Comparison of ENCODE assay signal across 9 cellular contexts in the genomic region with DNA sequence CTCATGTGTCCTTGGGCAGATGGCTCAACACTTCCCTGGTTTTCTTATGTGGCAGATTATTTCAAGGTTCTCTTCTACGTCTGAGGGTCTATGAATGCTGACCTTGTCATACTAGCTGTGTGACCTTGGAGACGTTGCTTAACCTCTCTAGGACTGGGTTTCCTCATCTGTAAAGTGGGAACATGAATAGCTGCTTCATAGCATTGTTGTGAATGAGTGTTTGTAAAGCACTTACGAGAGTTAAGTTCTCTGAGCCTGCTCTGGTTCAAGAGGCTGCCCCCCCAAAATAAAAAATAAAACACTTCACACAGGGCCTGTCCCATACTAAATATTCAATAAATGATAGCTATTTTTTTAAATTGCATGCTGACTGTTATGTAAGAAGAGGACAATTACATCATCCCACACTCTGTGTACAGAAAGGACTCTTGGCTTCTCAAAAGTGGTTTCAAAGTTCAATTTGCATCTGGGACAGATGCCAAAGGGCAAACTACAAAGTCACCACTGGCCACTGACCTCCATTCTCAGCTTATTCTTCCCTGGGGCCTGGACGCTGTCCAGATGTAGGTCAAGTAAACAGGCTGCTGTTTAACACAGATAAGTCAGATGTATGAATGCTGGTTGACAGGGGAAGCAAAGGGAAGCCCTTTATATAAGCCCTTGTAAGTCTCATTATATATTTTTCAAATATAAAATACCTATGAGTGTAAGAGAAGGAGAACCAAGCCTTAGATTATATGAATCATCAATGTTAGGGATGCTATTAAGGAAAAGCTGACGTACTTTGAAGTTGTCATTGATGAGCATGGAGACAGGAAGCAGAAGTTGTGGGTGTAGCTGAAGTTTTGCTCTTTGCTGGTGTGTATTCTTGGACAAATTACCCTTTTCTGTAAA.
DNase-seq lines count a peak whose midpoint lies in the region; ATAC-seq and TF ChIP-seq lines count a peak whose summit lies in the region.
"Had no signal": no experiment of that assay in that cellular context is flagged by ENCODE, and none has a peak within 500 bp of the region (broad histone marks: within the 10 kb centered on the region; RNA-seq: fewer than 3 reads in every experiment).

No MANE protein-coding gene starts in this region.

- H3K27ac ChIP-seq in parathyroid adenoma = peak overlapping the region; percentile 13

- peak overlapping the region; percentile 10 for H3K4me2 ChIP-seq in parathyroid adenoma (ENCODE audit: low read length)

- H3K9me3 ChIP-seq in parathyroid adenoma (ENCODE audit: control insufficient read depth, low read length) = no peaks in the 10 kb centered on the region

- ATAC-seq in GM21576 (IDR thresholded peaks at IDR 0.05; ENCODE audit: unreplicated experiment) (no peak), HG02571 (IDR thresholded peaks at IDR 0.05; ENCODE audit: unreplicated experiment) (no peak), GM19463 (IDR thresholded peaks at IDR 0.05; ENCODE audit: unreplicated experiment) (no peak)

- no peaks in the 10 kb centered on the region for H3K79me2 ChIP-seq in parathyroid adenoma

- no peaks in the 10 kb centered on the region for H3K4me1 ChIP-seq in parathyroid adenoma

- H3K9ac ChIP-seq in parathyroid adenoma = no peak overlapping the region

- H3K27me3 ChIP-seq in parathyroid adenoma (ENCODE audit: control insufficient read depth, insufficient read depth, low read length) = no peaks in the 10 kb centered on the region

- DNase-seq in ELR (ENCODE audit: low read depth) (peak; percentile 25), SHP77 (lab: John Stamatoyannopoulos, UW) (peak; percentile 33 to 38), foreskin fibroblast (peak; percentile 35 to 54), NCI-H524 (lab: John Stamatoyannopoulos, UW) (no peak)
- DNase-seq: NK-92 treated with Interleukin-12 subunit alpha and Interleukin-12 subunit beta, amount 100 ng/mL, for 24 hours had no signal

- H3K36me3 ChIP-seq in parathyroid adenoma (ENCODE audit: control insufficient read depth, insufficient read depth, low read length) = no peaks in the 10 kb centered on the region

- TF ChIP-seq CTCF in foreskin fibroblast (IDR thresholded peaks at IDR 0.05; ENCODE audit: low read depth, low read length) (no peak), parathyroid adenoma (IDR thresholded peaks at IDR 0.05) (no peak)

- H2AFZ ChIP-seq in parathyroid adenoma = no peak overlapping the region

- no peak overlapping the region for H3K4me3 ChIP-seq in foreskin fibroblast (ENCODE audit: low read depth in 1 of 2, low read length in 2 of 2)
- H3K4me3 ChIP-seq in parathyroid adenoma (ENCODE audit: low read depth, low read length) = no peak overlapping the region

Comparison
In these comparisons a context has a peak if more than half of its experiments do, and no peak if none do; other contexts are left out.
1. DNase-seq: peak in ELR (single experiment), SHP77 (2 of 2) and foreskin fibroblast (2 of 2); none in NCI-H524 (0 of 2).